8 cellular contexts compared by ENCODE assay signal in the genomic region with DNA sequence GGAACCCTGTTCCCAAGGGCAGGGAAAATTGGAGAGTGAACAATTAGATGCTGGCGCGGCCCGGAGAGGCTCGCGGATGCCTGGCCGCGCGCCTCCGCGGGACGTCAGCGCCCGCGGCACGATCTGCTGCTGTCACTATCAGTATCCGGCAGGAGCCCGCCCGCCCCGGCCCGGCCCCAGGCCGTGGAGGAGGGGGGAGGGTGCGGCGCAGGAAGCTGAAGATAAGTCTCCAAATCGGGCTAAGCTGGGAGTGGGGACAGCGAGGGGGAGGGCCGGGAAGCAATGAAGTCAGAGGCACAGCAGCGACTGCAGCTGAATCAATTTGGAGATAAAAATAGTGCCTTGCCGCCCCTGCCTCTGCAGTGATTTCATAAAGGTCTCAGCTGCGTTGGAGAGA.
A peak's percentile ranks its signal among the peaks of the same experiment; 100 is the strongest.
DNase-seq lines count a peak whose midpoint lies in the region; ATAC-seq and TF ChIP-seq lines count a peak whose summit lies in the region.

No MANE protein-coding gene starts in this region.

- H3K27ac Mint-ChIP-seq in effector memory CD8-positive, alpha-beta T cell, result no peak overlapping the region

- no peaks in the 10 kb centered on the region for H3K36me3 Mint-ChIP-seq in effector memory CD8-positive, alpha-beta T cell (ENCODE audit: insufficient read depth)

- no peaks in the 10 kb centered on the region for H3K79me2 ChIP-seq in MM.1S (ENCODE audit: low read length)

- peak; percentile 72 for DNase-seq in EL
- DNase-seq in MM.1S, result peak; percentile 40
- DNase-seq in activated CD8-positive, alpha-beta memory T cell treated with anti-CD3 and anti-CD28 coated beads, Interleukin-2, amount 50 U/mL, for 4 hours, result peak; percentile 38
- DNase-seq in effector memory CD8-positive, alpha-beta T cell, result peak; percentile 21 to 33 (median 25)
- peak; percentile 35 for DNase-seq in lung (ENCODE audit: low spot score)
- DNase-seq in stimulated activated CD4-positive, alpha-beta T cell treated with anti-CD3 and anti-CD28 coated beads, Interleukin-4, amount 100 ng/mL, for 4 hours, result peak; percentile 22 to 43
- DNase-seq in epidermal melanocyte (ENCODE audit: insufficient read length, low spot score), result no peak

- H3K4me1 ChIP-seq in MM.1S (ENCODE audit: low read length), result no peaks in the 10 kb centered on the region
- peaks cover 0 to 8% of the 10 kb centered on the region in 2 donors for H3K4me1 ChIP-seq in lung (ENCODE audit: control insufficient read depth in 2 of 2, insufficient read depth in 2 of 2, low read length in 2 of 2)

- no peaks in the 10 kb centered on the region for H3K9me2 ChIP-seq in MM.1S (replicated peaks; ENCODE audit: insufficient read depth, low read length)

- H3K4me3 ChIP-seq in MM.1S (ENCODE audit: low read length) (peak overlapping the region; percentile 51), lung (no peak overlapping the region)

- H3K4me3 Mint-ChIP-seq in effector memory CD8-positive, alpha-beta T cell, result peak overlapping the region; percentile 52 to 74

- peaks cover 54 to 75% of the 10 kb centered on the region in 2 donors for H3K27me3 Mint-ChIP-seq in effector memory CD8-positive, alpha-beta T cell

- no peak overlapping the region for H3K9ac ChIP-seq in MM.1S (ENCODE audit: low read length)

- H3K27ac ChIP-seq in MM.1S (ENCODE audit: low read length), result no peak overlapping the region
- peak overlapping the region in 1 of 2 donors; percentile 66 for H3K27ac ChIP-seq in lung (ENCODE audit: low read depth in 1 of 2, low read length in 1 of 2)

- TF ChIP-seq CTCF in MM.1S (IDR thresholded peaks at IDR 0.05; ENCODE audit: low read length), result no peak
- TF ChIP-seq CTCF in lung (IDR thresholded peaks at IDR 0.05; ENCODE audit: control extremely low read depth, extremely low read depth), result no peak

- WGBS in lung, 2 donors, result 1% methylated on average over 29 of the region's 29 CpGs

- H3K9me3 Mint-ChIP-seq in effector memory CD8-positive, alpha-beta T cell, result no peaks in the 10 kb centered on the region

- peak; percentile 97 for ATAC-seq in effector memory CD8-positive, alpha-beta T cell (replicated peaks)
- ATAC-seq in lung (ENCODE audit: insufficient read depth, low FRiP score) (peak; percentile 71), HG03521 (IDR thresholded peaks at IDR 0.05; ENCODE audit: unreplicated experiment) (no peak)

- no peaks in the 10 kb centered on the region for H3K9me3 ChIP-seq in MM.1S (replicated peaks; ENCODE audit: insufficient read depth, low read length)
- H3K9me3 ChIP-seq in lung (ENCODE audit: control insufficient read depth in 2 of 2, insufficient read depth in 1 of 2, low read length in 1 of 2), result no peaks in the 10 kb centered on the region

- no peaks in the 10 kb centered on the region for H3F3A ChIP-seq in MM.1S (ENCODE audit: insufficient read depth, low read length)

- H2AFZ ChIP-seq in MM.1S (ENCODE audit: low read length), result peak overlapping the region; percentile 70

- peak overlapping the region; percentile 76 for H3K4me2 ChIP-seq in MM.1S (ENCODE audit: low read depth, low read length)

- no peaks in the 10 kb centered on the region for H3K36me3 ChIP-seq in MM.1S (replicated peaks; ENCODE audit: insufficient read depth, low read length)
- H3K36me3 ChIP-seq in lung (ENCODE audit: control insufficient read depth in 2 of 2, insufficient read depth in 2 of 2, low read length in 2 of 2), result no peaks in the 10 kb centered on the region

- H4K20me1 ChIP-seq in MM.1S (ENCODE audit: insufficient read depth, low read length), result no peaks in the 10 kb centered on the region

- H3K27me3 ChIP-seq in MM.1S (replicated peaks; ENCODE audit: insufficient read depth, low read length) (no peaks in the 10 kb centered on the region), lung (ENCODE audit: control insufficient read depth, insufficient read depth) (no peaks in the 10 kb centered on the region)

- H3K4me1 Mint-ChIP-seq in effector memory CD8-positive, alpha-beta T cell (ENCODE audit: low read depth in 2 of 2), result peaks cover 10 to 13% of the 10 kb centered on the region in 2 donors
